Comparison of ENCODE assay signal across 8 cellular contexts in the genomic region with DNA sequence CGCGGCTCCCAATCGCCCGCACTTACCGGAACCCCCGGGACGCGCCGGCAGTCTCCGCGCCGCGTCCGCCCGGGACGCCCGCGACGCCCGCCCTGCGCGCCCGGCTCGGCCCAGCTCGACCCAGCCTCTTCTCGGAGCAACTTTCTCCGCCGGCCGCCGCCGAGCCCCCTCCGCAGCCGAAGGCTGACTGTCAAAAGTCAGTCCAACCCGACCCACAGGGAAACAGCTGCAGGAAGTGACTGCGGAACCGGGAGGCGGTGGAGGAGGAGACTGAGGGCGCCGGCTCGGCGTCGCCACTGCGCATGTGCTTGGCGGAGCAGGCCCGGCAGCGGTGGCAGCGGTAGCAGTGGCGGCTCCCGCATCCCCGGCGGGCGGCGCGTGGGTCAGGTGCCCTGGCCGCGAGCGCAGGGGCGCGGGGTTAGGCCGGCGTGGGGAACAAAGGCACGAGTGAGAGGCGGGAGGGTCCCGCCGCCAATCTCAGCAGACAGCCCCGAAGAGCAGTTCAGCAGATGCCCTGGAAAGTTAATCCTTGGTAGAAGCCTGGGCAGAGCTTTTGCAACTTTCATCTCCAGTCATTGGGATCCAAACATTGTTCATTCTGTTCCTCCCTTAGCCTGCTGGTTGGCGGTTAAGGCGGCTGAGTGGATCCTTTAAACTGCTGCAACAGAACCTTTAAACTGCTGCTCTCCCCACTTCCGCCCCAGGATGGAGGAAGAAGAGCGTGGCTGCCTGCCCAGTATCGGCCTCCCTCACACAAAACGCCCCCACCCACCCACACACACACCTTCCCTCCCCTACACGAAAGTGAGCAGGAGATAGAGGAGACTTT. TPM values are rescaled to one million over a fixed set of nuclear protein-coding genes. Genes with fewer than 3 reads are reported as not detected.
DNase-seq lines count a peak whose midpoint lies in the region; ATAC-seq lines count a peak whose summit lies in the region.

TSS of gene ZMAT3 (minus strand) at position 241 of the 829 bp plus-strand sequence. CDS start 4,057 bp downstream, outside the sequence.

- peaks cover 14% of the 10 kb centered on the region for H3K36me3 Mint-ChIP-seq in CD4-positive, CD25-positive, alpha-beta regulatory T cell
- peaks cover 22% of the 10 kb centered on the region for H3K36me3 Mint-ChIP-seq in activated CD8-positive, alpha-beta T cell treated with anti-CD3 and anti-CD28 coated beads, Interleukin-2, amount 10 ng/mL, durations not matched to agents 7 days and 5 days (ENCODE audit: low read depth)
- H3K36me3 Mint-ChIP-seq in memory B cell, result peaks cover 3% of the 10 kb centered on the region

- no peaks in the 10 kb centered on the region for H3K27me3 Mint-ChIP-seq in CD4-positive, CD25-positive, alpha-beta regulatory T cell
- no peaks in the 10 kb centered on the region for H3K27me3 Mint-ChIP-seq in activated CD8-positive, alpha-beta T cell treated with anti-CD3 and anti-CD28 coated beads, Interleukin-2, amount 10 ng/mL, durations not matched to agents 7 days and 5 days (ENCODE audit: low read depth)
- H3K27me3 Mint-ChIP-seq in memory B cell, result no peaks in the 10 kb centered on the region

- peaks cover 15 to 62% (median 42%) of the 10 kb centered on the region in 4 donors for H3K4me1 Mint-ChIP-seq in CD4-positive, CD25-positive, alpha-beta regulatory T cell
- H3K4me1 Mint-ChIP-seq in activated CD8-positive, alpha-beta T cell treated with anti-CD3 and anti-CD28 coated beads, Interleukin-2, amount 10 ng/mL, durations not matched to agents 7 days and 5 days (ENCODE audit: low read depth), result peaks cover 50% of the 10 kb centered on the region
- peaks cover 34% of the 10 kb centered on the region for H3K4me1 Mint-ChIP-seq in memory B cell

- no peaks in the 10 kb centered on the region for H3K9me3 Mint-ChIP-seq in CD4-positive, CD25-positive, alpha-beta regulatory T cell
- no peaks in the 10 kb centered on the region for H3K9me3 Mint-ChIP-seq in activated CD8-positive, alpha-beta T cell treated with anti-CD3 and anti-CD28 coated beads, Interleukin-2, amount 10 ng/mL, durations not matched to agents 7 days and 5 days (ENCODE audit: insufficient read depth)
- H3K9me3 Mint-ChIP-seq in memory B cell, result no peaks in the 10 kb centered on the region

- H3K4me1 ChIP-seq in CD4-positive, CD25-positive, alpha-beta regulatory T cell (ENCODE audit: control insufficient read depth, insufficient read depth, low read length, poor library complexity, severe bottlenecking), result peaks cover 36% of the 10 kb centered on the region

- H3K4me3 Mint-ChIP-seq in CD4-positive, CD25-positive, alpha-beta regulatory T cell, result peak within 1 kb of the TSS; percentile 95 to 99 (median 98)
- H3K4me3 Mint-ChIP-seq in activated CD8-positive, alpha-beta T cell treated with anti-CD3 and anti-CD28 coated beads, Interleukin-2, amount 10 ng/mL, durations not matched to agents 7 days and 5 days, result peak within 1 kb of the TSS; percentile 96
- peak within 1 kb of the TSS; percentile 92 for H3K4me3 Mint-ChIP-seq in memory B cell

- H3K27ac ChIP-seq in CD4-positive, CD25-positive, alpha-beta regulatory T cell (ENCODE audit: insufficient read depth, low read length, poor library complexity, severe bottlenecking), result peak within 1 kb of the TSS; percentile 82

- peak within 1 kb of the TSS; percentile 90 for H3K4me3 ChIP-seq in CD4-positive, CD25-positive, alpha-beta regulatory T cell (ENCODE audit: low read depth, low read length)

- no peaks in the 10 kb centered on the region for H3K27me3 ChIP-seq in CD4-positive, CD25-positive, alpha-beta regulatory T cell (ENCODE audit: control insufficient read depth, insufficient read depth, low read length)

- ATAC-seq in CD4-positive, CD25-positive, alpha-beta regulatory T cell (ENCODE audit: low read depth in 2 of 2), result peak; percentile 79 to 83
- peak; percentile 66 for ATAC-seq in GM19438 (IDR thresholded peaks at IDR 0.05; ENCODE audit: low read depth, unreplicated experiment)
- ATAC-seq in HG03571 (IDR thresholded peaks at IDR 0.05; ENCODE audit: unreplicated experiment), result peak; percentile 64
- ATAC-seq in activated CD8-positive, alpha-beta T cell treated with anti-CD3 and anti-CD28 coated beads, Interleukin-2, amount 10 ng/mL, durations not matched to agents 7 days and 5 days, result peak; percentile 89
- ATAC-seq in memory B cell (ENCODE audit: low read depth), result peak; percentile 73

- H3K9me3 ChIP-seq in CD4-positive, CD25-positive, alpha-beta regulatory T cell (ENCODE audit: control insufficient read depth in 2 of 2, low read length in 2 of 2), result no peaks in the 10 kb centered on the region

- peaks cover 12% of the 10 kb centered on the region for H3K36me3 ChIP-seq in CD4-positive, CD25-positive, alpha-beta regulatory T cell (ENCODE audit: control insufficient read depth, insufficient read depth, low read length)

- CTCF ChIA-PET in activated CD8-positive, alpha-beta T cell treated with anti-CD3 and anti-CD28 coated beads, Interleukin-2, amount 10 ng/mL, durations not matched to agents 7 days and 5 days (lab: Charles Lee), result interaction anchor here (0.7 to 6.3 kb wide), 9 partner anchors 10 to 248 kb away, joined by 3 to 40 read pairs (median 6); partner anchors contain the start of gene PIK3CA

- peak within 1 kb of the TSS; percentile 74 to 97 (median 95) for H3K27ac Mint-ChIP-seq in CD4-positive, CD25-positive, alpha-beta regulatory T cell
- H3K27ac Mint-ChIP-seq in activated CD8-positive, alpha-beta T cell treated with anti-CD3 and anti-CD28 coated beads, Interleukin-2, amount 10 ng/mL, durations not matched to agents 7 days and 5 days, result peak within 1 kb of the TSS; percentile 90
- H3K27ac Mint-ChIP-seq in memory B cell, result peak within 1 kb of the TSS; percentile 95

- peak; percentile 81 to 86 (median 83) for DNase-seq in CD4-positive, CD25-positive, alpha-beta regulatory T cell
- DNase-seq in NCI-H82 treated with DMSO at 0.1 percent for 48 hours (lab: John Stamatoyannopoulos, UW; ENCODE audit: unreplicated experiment) (peak; percentile 70), memory B cell (ENCODE audit: low spot score in 2 of 2) (peak; percentile 76)
- peak; percentile 87 for DNase-seq in activated CD8-positive, alpha-beta T cell treated with anti-CD3 and anti-CD28 coated beads, Interleukin-2, amount 10 ng/mL, durations not matched to agents 7 days and 5 days
- peak; percentile 71 for DNase-seq in effector CD8-positive, alpha-beta T cell (lab: John Stamatoyannopoulos, UW)
- peak; percentile 68 for DNase-seq in stimulated activated CD8-positive, alpha-beta memory T cell treated with anti-CD3 and anti-CD28 coated beads, Interleukin-12 subunit alpha, Interleukin-12 subunit beta, amount 100 ng/mL, for 24 hours (ENCODE audit: extremely low read depth)

- POLR2A ChIA-PET in activated CD8-positive, alpha-beta T cell treated with anti-CD3 and anti-CD28 coated beads, Interleukin-2, amount 10 ng/mL, durations not matched to agents 7 days and 5 days (lab: Charles Lee), result interaction anchor here (0.6 to 2.7 kb wide), 11 partner anchors 10 to 1530 kb away, joined by 3 to 14 read pairs (median 4); partner anchors contain the start of genes PIK3CA, TTC14 and ZNF639

RNA-seq across cellular contexts. Expression of gene ZMAT3, which starts in this region (rescaled TPM):
- 18.1 TPM for total RNA-seq in CD4-positive, CD25-positive, alpha-beta regulatory T cell
- 10 to 100 TPM; 10.1 to 17.6 (median 14.2) TPM for polyA plus RNA-seq in CD4-positive, CD25-positive, alpha-beta regulatory T cell
- total RNA-seq in activated CD8-positive, alpha-beta T cell treated with anti-CD3 and anti-CD28 coated beads, Interleukin-2, amount 10 ng/mL, durations not matched to agents 7 days and 5 days, result 10 to 100 TPM; 15.9 to 17.1 TPM

Comparison
In these comparisons a context has a peak if more than half of its experiments do, and no peak if none do; other contexts are left out.
1. Peak in every context shown above with its lines: DNase-seq, ATAC-seq, H3K4me3 ChIP-seq and H3K27ac ChIP-seq.